8 cellular contexts compared by ENCODE assay signal in the genomic region with DNA sequence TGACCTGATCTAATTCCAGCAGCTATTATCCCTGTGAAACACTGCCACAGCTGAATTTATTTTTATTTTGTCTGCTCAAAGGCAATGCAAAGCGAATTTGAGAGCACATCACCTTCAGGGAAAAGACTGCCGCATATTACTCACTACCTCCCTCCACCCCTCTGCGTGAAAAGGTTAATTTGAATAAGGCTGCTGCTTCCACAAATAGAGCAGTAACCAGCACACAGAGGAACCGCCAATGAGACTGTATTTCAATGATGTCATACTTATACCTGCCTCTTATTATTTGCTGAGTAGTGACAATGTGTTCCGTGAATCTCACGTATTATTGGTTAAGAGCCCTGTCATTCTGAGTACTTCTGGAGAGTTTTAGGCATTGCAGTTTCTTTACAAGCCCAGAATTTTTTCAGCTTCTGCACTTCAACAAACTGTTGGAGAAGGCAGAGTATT.
DNase-seq lines count a peak whose midpoint lies in the region; ATAC-seq and TF ChIP-seq lines count a peak whose summit lies in the region.

No MANE protein-coding gene starts in this region.

- H3K4me3 ChIP-seq in OCI-LY1 (ENCODE audit: low read depth, low read length, poor library complexity, severe bottlenecking) (peak overlapping the region; percentile 59), gastrocnemius medialis (peak overlapping the region in 3 of 4 donors; percentile 2 to 45 (median 4)), spleen (peak overlapping the region in 1 of 8 donors; percentile 25)

- H3K27me3 ChIP-seq in OCI-LY1 (ENCODE audit: insufficient read depth, low read length) (no peaks in the 10 kb centered on the region), gastrocnemius medialis (no peaks in the 10 kb centered on the region), spleen (replicated peaks in 1 of 7) (no peaks in the 10 kb centered on the region)

- H3K9me2 ChIP-seq in OCI-LY1 (ENCODE audit: low read depth, low read length): no peaks in the 10 kb centered on the region

- H3K79me2 ChIP-seq in OCI-LY1 (ENCODE audit: insufficient read depth, low read length): no peaks in the 10 kb centered on the region

- H3F3A ChIP-seq in OCI-LY1 (ENCODE audit: insufficient read depth, low read length): peaks cover 2% of the 10 kb centered on the region; the same call in 1 of the 2 replicates

- ATAC-seq in GM19455 (IDR thresholded peaks at IDR 0.05; ENCODE audit: unreplicated experiment) (peak; percentile 51), HG03457 (IDR thresholded peaks at IDR 0.05; ENCODE audit: unreplicated experiment) (peak; percentile 59), gastrocnemius medialis (peak; percentile 96 to 97)

- H3K4me2 ChIP-seq in OCI-LY1 (ENCODE audit: low read length): peak overlapping the region; percentile 93

- in situ Hi-C loops in gastrocnemius medialis (cut with MboI; ENCODE audit: low sequenced_read_pairs in 4 of 4): loop anchor here in 3 of 4 donors (5.0 to 25.0 kb wide), 2 partner anchors 453 to 458 kb away; no protein-coding TSS in a partner anchor

- intact Hi-C loops in gastrocnemius medialis (cut with DNase I; ENCODE audit: low total_unique reads): no loop called here
- intact Hi-C loops in spleen (cut with DNase I; ENCODE audit: low total_unique reads): no loop called here

- peaks cover 61% of the 10 kb centered on the region for H3K4me1 ChIP-seq in OCI-LY1 (ENCODE audit: insufficient read depth, low read length, severe bottlenecking)
- peaks cover 34 to 43% of the 10 kb centered on the region in 2 donors for H3K4me1 ChIP-seq in gastrocnemius medialis
- H3K4me1 ChIP-seq in spleen: peaks cover 8 to 49% (median 35%) of the 10 kb centered on the region in 6 donors

- H3K36me3 ChIP-seq in OCI-LY1 (ENCODE audit: insufficient read depth, low read length): no peaks in the 10 kb centered on the region
- H3K36me3 ChIP-seq in gastrocnemius medialis: no peaks in the 10 kb centered on the region
- no peaks in the 10 kb centered on the region for H3K36me3 ChIP-seq in spleen

- H3K27ac ChIP-seq in OCI-LY1 (ENCODE audit: low read depth, low read length, poor library complexity, severe bottlenecking) (peak overlapping the region; percentile 96), angular gyrus (ENCODE audit: low read depth, low read length) (peak overlapping the region; percentile 84), gastrocnemius medialis (peak overlapping the region; percentile 4 to 67 (median 38)), spleen (peak overlapping the region in 2 of 8 donors; percentile 31 to 63)

- TF ChIP-seq CTCF in OCI-LY1 (IDR thresholded peaks at IDR 0.05; ENCODE audit: low read length): no peak
- no peak for TF ChIP-seq CTCF in gastrocnemius medialis (IDR thresholded peaks at IDR 0.05 in 4 of 5, conservative IDR thresholded peaks at IDR 0.05 in 1 of 5)
- TF ChIP-seq CTCF in spleen (IDR thresholded peaks at IDR 0.05 in 8 of 11, conservative IDR thresholded peaks at IDR 0.05 in 3 of 11): peak in 2 of 11 experiments; percentile 11 to 19

- DNase-seq in COR-L47 (lab: John Stamatoyannopoulos, UW) (peak; percentile 93), hippocampal formation (lab: John Stamatoyannopoulos, UW) (peak; percentile 10 to 89), gastrocnemius medialis (peak; percentile 28 to 29), spleen (no peak)

- TF ChIP-seq POLR2A in gastrocnemius medialis (IDR thresholded peaks at IDR 0.05) (no peak), spleen (IDR thresholded peaks at IDR 0.05) (peak in 1 of 3 donors; percentile 36)

- peak overlapping the region; percentile 36 for H2AFZ ChIP-seq in OCI-LY1 (ENCODE audit: low read length)

- no peaks in the 10 kb centered on the region for H3K9me3 ChIP-seq in OCI-LY1 (ENCODE audit: low read length)
- no peaks in the 10 kb centered on the region for H3K9me3 ChIP-seq in gastrocnemius medialis
- no peaks in the 10 kb centered on the region for H3K9me3 ChIP-seq in spleen

- no peaks in the 10 kb centered on the region for H4K20me1 ChIP-seq in OCI-LY1 (ENCODE audit: insufficient read depth, low read length)

- WGBS in spleen, 5 donors: 37 to 54% (median 44%) methylated on average over 6 of the region's 6 CpGs

- H3K9ac ChIP-seq in OCI-LY1 (ENCODE audit: low read length): peak overlapping the region; percentile 73
